In genomic region chr11:47160753-47161133, GRCh38 we compare ENCODE assay signal across 2 cellular contexts.
TF ChIP-seq lines count a peak whose summit lies in the region.

No MANE protein-coding gene starts in this region.

TF ChIP-seq in PFSK-1, 5 proteins besides CTCF, POLR2A, EP300 and RAD21:
- TF ChIP-seq FOXP2 (optimal IDR thresholded peaks at IDR 0.05; ENCODE audit: borderline replicate concordance, extremely low read depth, extremely low read length, insufficient read depth), result no peak
- TF ChIP-seq POLR2AphosphoS5 (IDR thresholded peaks at IDR 0.05; ENCODE audit: low read depth, low read length), result 0 out of 2 replicates have a peak, but pooled peaks have one; percentile 17
- TF ChIP-seq REST (IDR thresholded peaks at IDR 0.05; ENCODE audit: insufficient read depth in 1 of 2, low read depth in 2 of 2, low read length in 2 of 2), result no peak
- TF ChIP-seq SIN3A (IDR thresholded peaks at IDR 0.05; ENCODE audit: borderline replicate concordance, insufficient read depth, low read length), result no peak
- TF ChIP-seq TAF1 (IDR thresholded peaks at IDR 0.05; ENCODE audit: borderline replicate concordance, insufficient read depth, low read length), result no peak
TF ChIP-seq in PFSK-1: peak in this region for 1.

TF ChIP-seq in H1, 55 proteins besides CTCF, POLR2A, EP300 and RAD21:
- TF ChIP-seq KDM5A (IDR thresholded peaks at IDR 0.05; ENCODE audit: low read length) (no peak), POLR2AphosphoS5 (IDR thresholded peaks at IDR 0.05; ENCODE audit: low read depth, low read length) (0 out of 2 replicates have a peak, but pooled peaks have one; percentile 16)
TF ChIP-seq in H1: peak in this region for 1.
